27 cellular contexts compared by ENCODE assay signal in genomic region chr7:156140447-156140846, GRCh38.
DNase-seq lines count a peak whose midpoint lies in the region; ATAC-seq, FAIRE-seq and TF ChIP-seq lines count a peak whose summit lies in the region.
"Had no signal": no experiment of that assay in that cellular context is flagged by ENCODE, and none has a peak within 500 bp of the region (broad histone marks: within the 10 kb centered on the region; RNA-seq: fewer than 3 reads in every experiment).

No MANE protein-coding gene starts in this region.

- no peak overlapping the region for H3K4me2 ChIP-seq in MM.1S (ENCODE audit: low read depth, low read length)
- H3K4me2 ChIP-seq: A549; BLaER1 treated with 17β-estradiol and CSF1 and Interleukin-3, amounts not matched to agents 10 nM and 100 nM had no signal

- peaks cover 19% of the 10 kb centered on the region for H3K27me3 Mint-ChIP-seq in nephron progenitor cell (ENCODE audit: low read depth, poor library complexity)

- peaks cover 13% of the 10 kb centered on the region for H3K9me3 Mint-ChIP-seq in nephron progenitor cell
- H3K9me3 Mint-ChIP-seq: CD4-positive, alpha-beta T cell had no signal

- peak overlapping the region; percentile 14 for H3K27ac Mint-ChIP-seq in nephron progenitor cell
- H3K27ac Mint-ChIP-seq: B cell; CD4-positive, alpha-beta T cell; CD8-positive, alpha-beta T cell had no signal

- no peaks in the 10 kb centered on the region for H3K36me3 Mint-ChIP-seq in nephron progenitor cell (ENCODE audit: low read depth)
- H3K36me3 Mint-ChIP-seq: CD8-positive, alpha-beta T cell had no signal

- ATAC-seq in upper lobe of right lung (no peak), left lobe of liver (no peak)
- ATAC-seq: A549; CD8-positive, alpha-beta T cell; GM12878 had no signal

- H3K27me3 ChIP-seq in MM.1S (replicated peaks; ENCODE audit: insufficient read depth, low read length) (peaks cover 30% of the 10 kb centered on the region), SJCRH30 (peaks cover 39% of the 10 kb centered on the region), upper lobe of right lung (no peaks in the 10 kb centered on the region)
- H3K27me3 ChIP-seq: BLaER1 treated with 17β-estradiol and CSF1 and Interleukin-3, amounts not matched to agents 10 nM and 100 nM had no signal

- H3K27ac ChIP-seq in MM.1S (ENCODE audit: low read length) (no peak overlapping the region), SJCRH30 (no peak overlapping the region), upper lobe of right lung (no peak overlapping the region)
- H3K27ac ChIP-seq: 22Rv1; A549; BLaER1 treated with 17β-estradiol and CSF1 and Interleukin-3, amounts not matched to agents 10 nM and 100 nM; C4-2B had no signal

- H3K9ac ChIP-seq in MM.1S (ENCODE audit: low read length), result no peak overlapping the region
- H3K9ac ChIP-seq: BLaER1 treated with 17β-estradiol and CSF1 and Interleukin-3, amounts not matched to agents 10 nM and 100 nM had no signal

- no peaks in the 10 kb centered on the region for H3K36me3 ChIP-seq in MM.1S (replicated peaks; ENCODE audit: insufficient read depth, low read length)
- H3K36me3 ChIP-seq in SJCRH30, result no peaks in the 10 kb centered on the region
- H3K36me3 ChIP-seq in upper lobe of right lung, result no peaks in the 10 kb centered on the region
- H3K36me3 ChIP-seq: BLaER1 treated with 17β-estradiol and CSF1 and Interleukin-3, amounts not matched to agents 10 nM and 100 nM had no signal

- H3K9me2 ChIP-seq in MM.1S (replicated peaks; ENCODE audit: insufficient read depth, low read length), result no peaks in the 10 kb centered on the region

- H3K4me3 ChIP-seq in MM.1S (ENCODE audit: low read length) (no peak overlapping the region), SJCRH30 (no peak overlapping the region), upper lobe of right lung (no peak overlapping the region)
- H3K4me3 ChIP-seq: A549; BLaER1 treated with 17β-estradiol and CSF1 and Interleukin-3, amounts not matched to agents 10 nM and 100 nM; GM12878 had no signal

- DNase-seq in MM.1S (peak; percentile 26), SJCRH30 (peak; percentile 49 to 70), nephron progenitor cell (no peak), upper lobe of right lung (peak; percentile 15), left lobe of liver (ENCODE audit: low spot score) (no peak), NCI-H526 (lab: John Stamatoyannopoulos, UW) (no peak), urothelium cell line (ENCODE audit: low spot score) (no peak), DMS153 (lab: John Stamatoyannopoulos, UW) (no peak)
- DNase-seq: AML-193; Caco-2; Calu3; CD4-positive, alpha-beta T cell; CD8-positive, alpha-beta T cell; DMS53; DMS79; GF-D8 had no signal

- no peaks in the 10 kb centered on the region for H4K20me1 ChIP-seq in MM.1S (ENCODE audit: insufficient read depth, low read length)
- H4K20me1 ChIP-seq: BLaER1 treated with 17β-estradiol and CSF1 and Interleukin-3, amounts not matched to agents 10 nM and 100 nM had no signal

- intact Hi-C loops in upper lobe of right lung (cut with DNase I), result no loop called here

- H3K79me2 ChIP-seq in MM.1S (ENCODE audit: low read length), result no peaks in the 10 kb centered on the region

- no peak overlapping the region for H2AFZ ChIP-seq in MM.1S (ENCODE audit: low read length)

- H3K9me3 ChIP-seq in MM.1S (replicated peaks; ENCODE audit: insufficient read depth, low read length) (no peaks in the 10 kb centered on the region), SJCRH30 (replicated peaks) (no peaks in the 10 kb centered on the region), upper lobe of right lung (no peaks in the 10 kb centered on the region)
- H3K9me3 ChIP-seq: A549; BLaER1 treated with 17β-estradiol and CSF1 and Interleukin-3, amounts not matched to agents 10 nM and 100 nM; Caco-2 had no signal

- peaks cover 5% of the 10 kb centered on the region for H3K4me1 Mint-ChIP-seq in nephron progenitor cell
- H3K4me1 Mint-ChIP-seq: B cell had no signal

- H3K4me1 ChIP-seq in MM.1S (ENCODE audit: low read length), result no peaks in the 10 kb centered on the region
- H3K4me1 ChIP-seq in SJCRH30, result peaks cover 3% of the 10 kb centered on the region; the same call in 1 of the 2 replicates
- H3K4me1 ChIP-seq in upper lobe of right lung, result no peaks in the 10 kb centered on the region
- H3K4me1 ChIP-seq: A549, Caco-2 had no signal

- H3K4me3 Mint-ChIP-seq in nephron progenitor cell, result no peak overlapping the region
- H3K4me3 Mint-ChIP-seq: B cell; CD4-positive, alpha-beta T cell; CD8-positive, alpha-beta T cell had no signal

- no peak for TF ChIP-seq CTCF in MM.1S (IDR thresholded peaks at IDR 0.05; ENCODE audit: low read length)
- no peak for TF ChIP-seq CTCF in nephron progenitor cell (IDR thresholded peaks at IDR 0.05)
- no peak for TF ChIP-seq CTCF in upper lobe of right lung (IDR thresholded peaks at IDR 0.05)

- FAIRE-seq in urothelium cell line (lab: Jason Lieb, UNC), result no peak
- FAIRE-seq: A549, D721Med, G401.6, GM12878, GM12892, GM18507, GM19239 had no signal

- H3F3A ChIP-seq in MM.1S (ENCODE audit: insufficient read depth, low read length), result no peaks in the 10 kb centered on the region

Comparison
In these comparisons a context has a peak if more than half of its experiments do, and no peak if none do; other contexts are left out.
1. DNase-seq: peak in MM.1S (single experiment), SJCRH30 (2 of 2) and upper lobe of right lung (single experiment); none in nephron progenitor cell (single experiment), left lobe of liver (single experiment), NCI-H526 (0 of 2), urothelium cell line (single experiment) and DMS153 (single experiment).